In the genomic region with DNA sequence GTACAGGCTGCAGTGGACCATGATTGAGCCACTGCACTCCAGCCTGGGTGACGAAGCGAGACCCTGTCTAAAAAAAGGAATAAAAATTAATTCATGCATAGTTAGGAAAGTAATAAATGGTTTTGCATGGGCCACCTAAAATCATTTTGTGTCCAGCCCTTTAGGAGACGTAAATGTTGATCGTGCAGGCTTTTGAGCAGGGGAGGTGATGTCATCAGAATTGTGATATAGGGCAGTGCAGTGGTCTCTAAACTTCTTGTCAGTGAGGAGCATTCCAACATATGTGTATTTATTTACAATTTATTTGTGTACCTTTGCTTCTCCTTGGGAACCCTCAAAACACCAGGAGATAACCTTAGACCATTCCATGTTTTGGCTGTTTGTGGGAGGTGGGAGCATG, we compare ENCODE assay signal across 12 cellular contexts. TPM values are rescaled to one million over a fixed set of nuclear protein-coding genes. Genes with fewer than 3 reads are reported as not detected.
DNase-seq lines count a peak whose midpoint lies in the region; ATAC-seq and TF ChIP-seq lines count a peak whose summit lies in the region.
"Had no signal": no experiment of that assay in that cellular context is flagged by ENCODE, and none has a peak within 500 bp of the region (broad histone marks: within the 10 kb centered on the region; RNA-seq: fewer than 3 reads in every experiment).

No MANE protein-coding gene starts in this region.

- H3K9me2 ChIP-seq in GM23338 (ENCODE audit: insufficient read depth), result no peaks in the 10 kb centered on the region

- no peak for ATAC-seq in CD4-positive, CD25-positive, alpha-beta regulatory T cell (ENCODE audit: low read depth in 2 of 2)
- ATAC-seq in GM23338 (no peak), natural killer cell (no peak), HG03432 (IDR thresholded peaks at IDR 0.05; ENCODE audit: unreplicated experiment) (no peak)

- 76 to 85% methylated on average over 4 of the region's 4 CpGs for WGBS in lower leg skin, 2 donors

- H3K4me3 ChIP-seq in CD4-positive, CD25-positive, alpha-beta regulatory T cell (ENCODE audit: low read depth, low read length), result no peak overlapping the region
- H3K4me3 ChIP-seq in GM23338 (no peak overlapping the region), lower leg skin (ENCODE audit: low read depth, poor library complexity, severe bottlenecking) (no peak overlapping the region)
- H3K4me3 ChIP-seq: Peyer's patch, sigmoid colon had no signal

- peak overlapping the region; percentile 62 for H3K27ac ChIP-seq in CD4-positive, CD25-positive, alpha-beta regulatory T cell (ENCODE audit: insufficient read depth, low read length, poor library complexity, severe bottlenecking)
- H3K27ac ChIP-seq in GM23338 (ENCODE audit: low read depth), result 0 out of 2 replicates have a peak overlapping the region, but pooled peaks have one; percentile 32
- H3K27ac ChIP-seq: sigmoid colon had no signal

- no peaks in the 10 kb centered on the region for H3K27me3 ChIP-seq in CD4-positive, CD25-positive, alpha-beta regulatory T cell (ENCODE audit: control insufficient read depth, insufficient read depth, low read length)
- H3K27me3 ChIP-seq in GM23338 (ENCODE audit: insufficient read depth), result no peaks in the 10 kb centered on the region
- H3K27me3 ChIP-seq: Peyer's patch, sigmoid colon had no signal

- TF ChIP-seq CTCF in GM23338 (conservative IDR thresholded peaks at IDR 0.05; ENCODE audit: low read depth in 2 of 2), result no peak
- no peak for TF ChIP-seq CTCF in natural killer cell (IDR thresholded peaks at IDR 0.05)
- no peak for TF ChIP-seq CTCF in lower leg skin (IDR thresholded peaks at IDR 0.05)

- no peaks in the 10 kb centered on the region for H3K36me3 ChIP-seq in CD4-positive, CD25-positive, alpha-beta regulatory T cell (ENCODE audit: control insufficient read depth, insufficient read depth, low read length)
- H3K36me3 ChIP-seq in GM23338 (ENCODE audit: insufficient read depth), result no peaks in the 10 kb centered on the region; the same call in 1 of the 2 replicates
- H3K36me3 ChIP-seq: Peyer's patch, sigmoid colon had no signal

- H3K9me3 ChIP-seq in CD4-positive, CD25-positive, alpha-beta regulatory T cell (ENCODE audit: control insufficient read depth in 2 of 2, low read length in 2 of 2), result no peaks in the 10 kb centered on the region
- H3K9me3 ChIP-seq: Peyer's patch, sigmoid colon had no signal

- peaks cover 10% of the 10 kb centered on the region for H3K36me3 Mint-ChIP-seq in CD4-positive, CD25-positive, alpha-beta regulatory T cell
- H3K36me3 Mint-ChIP-seq in GM23338 (ENCODE audit: low read depth), result peaks cover 33% of the 10 kb centered on the region
- H3K36me3 Mint-ChIP-seq in activated naive CD8-positive, alpha-beta T cell, result no peaks in the 10 kb centered on the region
- H3K36me3 Mint-ChIP-seq in natural killer cell, result no peaks in the 10 kb centered on the region

- peaks cover 18 to 66% (median 42%) of the 10 kb centered on the region in 4 donors for H3K4me1 Mint-ChIP-seq in CD4-positive, CD25-positive, alpha-beta regulatory T cell
- H3K4me1 Mint-ChIP-seq in GM23338 (peaks cover 43% of the 10 kb centered on the region), natural killer cell (peaks cover 40 to 46% of the 10 kb centered on the region in 2 donors)
- H3K4me1 Mint-ChIP-seq in activated naive CD8-positive, alpha-beta T cell (ENCODE audit: low read depth), result peaks cover 48% of the 10 kb centered on the region

- intact Hi-C loops in natural killer cell (cut with micrococcal nuclease), result no loop called here
- intact Hi-C loops in lower leg skin (cut with DNase I; ENCODE audit: low total_unique reads), result no loop called here

- H3F3A ChIP-seq in GM23338 (replicated peaks; ENCODE audit: low read depth), result 0 out of 2 replicates have a peak, but pooled peaks cover 17% of the 10 kb centered on the region

- H3K79me2 ChIP-seq in GM23338 (replicated peaks; ENCODE audit: insufficient read depth), result peaks cover 76% of the 10 kb centered on the region

- peaks cover 4% of the 10 kb centered on the region for H3K27me3 Mint-ChIP-seq in CD4-positive, CD25-positive, alpha-beta regulatory T cell
- H3K27me3 Mint-ChIP-seq in GM23338 (ENCODE audit: insufficient read depth, low read depth, poor library complexity) (peaks cover 15% of the 10 kb centered on the region), natural killer cell (ENCODE audit: low read depth in 2 of 2) (no peaks in the 10 kb centered on the region)
- no peaks in the 10 kb centered on the region for H3K27me3 Mint-ChIP-seq in activated naive CD8-positive, alpha-beta T cell

- peak overlapping the region; percentile 59 to 97 (median 88) for H3K4me3 Mint-ChIP-seq in CD4-positive, CD25-positive, alpha-beta regulatory T cell
- H3K4me3 Mint-ChIP-seq in GM23338 (peak overlapping the region; percentile 6; the same call in 1 of the 3 replicates), natural killer cell (peak overlapping the region; percentile 56)
- peak overlapping the region; percentile 72 for H3K4me3 Mint-ChIP-seq in activated naive CD8-positive, alpha-beta T cell

- no peak overlapping the region for H2AFZ ChIP-seq in GM23338

- TF ChIP-seq POLR2A in lower leg skin (IDR thresholded peaks at IDR 0.05), result no peak

- no peak overlapping the region for H3K4me2 ChIP-seq in GM23338

- peaks cover 40% of the 10 kb centered on the region for H3K4me1 ChIP-seq in CD4-positive, CD25-positive, alpha-beta regulatory T cell (ENCODE audit: control insufficient read depth, insufficient read depth, low read length, poor library complexity, severe bottlenecking)
- H3K4me1 ChIP-seq in GM23338 (ENCODE audit: insufficient read depth), result peaks cover 27% of the 10 kb centered on the region; the same call in 1 of the 2 replicates

- no peaks in the 10 kb centered on the region for H3K9me3 Mint-ChIP-seq in CD4-positive, CD25-positive, alpha-beta regulatory T cell
- H3K9me3 Mint-ChIP-seq in GM23338 (no peaks in the 10 kb centered on the region), natural killer cell (no peaks in the 10 kb centered on the region)
- no peaks in the 10 kb centered on the region for H3K9me3 Mint-ChIP-seq in activated naive CD8-positive, alpha-beta T cell (ENCODE audit: low read depth)

- peaks cover 48% of the 10 kb centered on the region for H4K20me1 ChIP-seq in GM23338 (replicated peaks; ENCODE audit: insufficient read depth)

- DNase-seq in CD4-positive, CD25-positive, alpha-beta regulatory T cell, result no peak
- DNase-seq in GM23338 (ENCODE audit: low spot score) (no peak), natural killer cell (no peak), midbrain (lab: John Stamatoyannopoulos, UW) (no peak), HUDEP-2 (lab: John Stamatoyannopoulos, UW; ENCODE audit: unreplicated experiment in 76 of 76) (no peak), lower leg skin (ENCODE audit: low spot score in 2 of 2) (no peak)
- DNase-seq: C1 segment of cervical spinal cord, GDM1, sigmoid colon had no signal

- peak overlapping the region; percentile 74 to 93 (median 88) for H3K27ac Mint-ChIP-seq in CD4-positive, CD25-positive, alpha-beta regulatory T cell
- H3K27ac Mint-ChIP-seq in GM23338 (no peak overlapping the region), natural killer cell (peak overlapping the region; percentile 69 to 95)
- peak overlapping the region; percentile 81 for H3K27ac Mint-ChIP-seq in activated naive CD8-positive, alpha-beta T cell

TF ChIP-seq in GM23338, 12 proteins besides CTCF, POLR2A, EP300 and RAD21 (continues in another document):
- TF ChIP-seq STAT1 (IDR thresholded peaks at IDR 0.05; ENCODE audit: unreplicated experiment) (no peak), EZH2 (IDR thresholded peaks at IDR 0.05; ENCODE audit: low read depth, unreplicated experiment) (no peak), JUNB (IDR thresholded peaks at IDR 0.05; ENCODE audit: unreplicated experiment) (no peak), POLR2AphosphoS5 (IDR thresholded peaks at IDR 0.05; ENCODE audit: low read depth) (no peak)
- TF ChIP-seq, protein P1, sequence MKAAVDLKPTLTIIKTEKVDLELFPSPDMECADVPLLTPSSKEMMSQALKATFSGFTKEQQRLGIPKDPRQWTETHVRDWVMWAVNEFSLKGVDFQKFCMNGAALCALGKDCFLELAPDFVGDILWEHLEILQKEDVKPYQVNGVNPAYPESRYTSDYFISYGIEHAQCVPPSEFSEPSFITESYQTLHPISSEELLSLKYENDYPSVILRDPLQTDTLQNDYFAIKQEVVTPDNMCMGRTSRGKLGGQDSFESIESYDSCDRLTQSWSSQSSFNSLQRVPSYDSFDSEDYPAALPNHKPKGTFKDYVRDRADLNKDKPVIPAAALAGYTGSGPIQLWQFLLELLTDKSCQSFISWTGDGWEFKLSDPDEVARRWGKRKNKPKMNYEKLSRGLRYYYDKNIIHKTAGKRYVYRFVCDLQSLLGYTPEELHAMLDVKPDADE (IDR thresholded peaks at IDR 0.05), result no peak

RNA-seq across cellular contexts. Expression of a gene that starts 3.0 kb away (rescaled TPM):
- total RNA-seq in CD4-positive, CD25-positive, alpha-beta regulatory T cell, result 79.5 TPM
- polyA plus RNA-seq in CD4-positive, CD25-positive, alpha-beta regulatory T cell, result 1 to 10 TPM; 6.3 to 8.7 (median 7.2) TPM
- 252 and 336 TPM in 2 replicates for total RNA-seq in GM23338 (2014; rRNA removed; shearing (Covaris generic))
- polyA plus RNA-seq in GM23338 (2016; fragmentation: Nextera tagmentation; extraction: Ambion mirVana), result 175 and 177 TPM in 2 replicates
- total RNA-seq in natural killer cell, result 10 to 100 TPM; 85.4 to 96.1 (median 93.6) TPM
- total RNA-seq in lower leg skin, result 100 to 1,000 TPM in 1 of 4 donors, 10 to 100 TPM in 3; 78.4 to 115 (median 81.7) TPM

RNA-seq across cellular contexts. Expression of a gene that starts 35.3 kb away (rescaled TPM):
- total RNA-seq in CD4-positive, CD25-positive, alpha-beta regulatory T cell, result 21.8 TPM
- 10 to 100 TPM; 30.7 to 38.3 (median 33.8) TPM for polyA plus RNA-seq in CD4-positive, CD25-positive, alpha-beta regulatory T cell
- total RNA-seq in GM23338 (2014; rRNA removed; shearing (Covaris generic)), result 56.4 and 60.7 TPM in 2 replicates
- 23.7 and 24.1 TPM in 2 replicates for polyA plus RNA-seq in GM23338 (2016; fragmentation: Nextera tagmentation; extraction: Ambion mirVana)
- total RNA-seq in natural killer cell (10 to 100 TPM; 20.7 to 30.9 (median 24.1) TPM), lower leg skin (10 to 100 TPM; 39.6 to 53.2 (median 49.8) TPM)

RNA-seq across cellular contexts. Expression of a gene that starts 35.4 kb away (rescaled TPM):
- total RNA-seq in CD4-positive, CD25-positive, alpha-beta regulatory T cell, result 22.0 TPM
- 10 to 100 TPM; 10.7 to 13.1 (median 12.6) TPM for polyA plus RNA-seq in CD4-positive, CD25-positive, alpha-beta regulatory T cell
- total RNA-seq in GM23338 (2014; rRNA removed; shearing (Covaris generic)), result 54.0 and 63.7 TPM in 2 replicates
- polyA plus RNA-seq in GM23338 (2016; fragmentation: Nextera tagmentation; extraction: Ambion mirVana), result 36.3 and 45.3 TPM in 2 replicates
- 10 to 100 TPM; 26.4 to 27.8 (median 27.2) TPM for total RNA-seq in natural killer cell
- 10 to 100 TPM; 38.4 to 55.3 (median 47.8) TPM for total RNA-seq in lower leg skin

Comparison
In these comparisons a context has a peak if more than half of its experiments do, and no peak if none do; other contexts are left out.
1. H3K4me3 Mint-ChIP-seq: peak in every context shown above with its lines; median percentile 88 in CD4-positive, CD25-positive, alpha-beta regulatory T cell; 72 in activated naive CD8-positive, alpha-beta T cell; 56 in natural killer cell; 6 in GM23338.